Comparison of ENCODE assay signal across 9 cellular contexts in genomic region chr15:75349851-75350588, GRCh38. TPM values are rescaled to one million over a fixed set of nuclear protein-coding genes. Genes with fewer than 3 reads are reported as not detected.
DNase-seq lines count a peak whose midpoint lies in the region; FAIRE-seq and TF ChIP-seq lines count a peak whose summit lies in the region.
"Had no signal": no experiment of that assay in that cellular context is flagged by ENCODE, and none has a peak within 500 bp of the region (broad histone marks: within the 10 kb centered on the region; RNA-seq: fewer than 3 reads in every experiment).

No MANE protein-coding gene starts in this region.

- no peaks in the 10 kb centered on the region for H3K9me3 Mint-ChIP-seq in nephron
- H3K9me3 Mint-ChIP-seq in HFFc6, result no peaks in the 10 kb centered on the region

- no peak overlapping the region for H3K4me3 ChIP-seq in NB4 (ENCODE audit: low read depth, low read length)

- TF ChIP-seq CTCF in NB4 (IDR thresholded peaks at IDR 0.05; ENCODE audit: low read depth, low read length) (no peak), nephron (IDR thresholded peaks at IDR 0.05; ENCODE audit: unreplicated experiment in 3 of 3) (no peak), HFFc6 (IDR thresholded peaks at IDR 0.05) (no peak)

- DNase-seq in GM12891 (ENCODE audit: insufficient read length, low spot score), result peak; percentile 68
- DNase-seq in NB4 (ENCODE audit: low read depth), result peak; percentile 92
- peak; percentile 61 for DNase-seq in activated T-cell treated with anti-CD3 and anti-CD28 coated beads for 48 hours (ENCODE audit: low read depth)
- no peak for DNase-seq in hippocampal formation (lab: John Stamatoyannopoulos, UW)
- no peak for DNase-seq in inferior parietal cortex (ENCODE audit: extremely low spot score)
- DNase-seq in NCI-H2081 treated with DMSO at 0.1 percent for 48 hours (lab: John Stamatoyannopoulos, UW), result no peak
- DNase-seq in HFFc6, result no peak

- TF ChIP-seq POLR2A in GM12891 (IDR thresholded peaks at IDR 0.05; ENCODE audit: low read depth, low read length) (no peak), NB4 (IDR thresholded peaks at IDR 0.05; ENCODE audit: extremely low read depth, insufficient read length) (peak; percentile 11)

- peak; percentile 99 for FAIRE-seq in GM12891 (lab: Jason Lieb, UNC)

- no peak overlapping the region for H3K27ac Mint-ChIP-seq in nephron
- H3K27ac Mint-ChIP-seq in HFFc6, result no peak overlapping the region
- H3K27ac Mint-ChIP-seq: dendritic cell treated with granulocyte-macrophage colony-stimulating factor and Interleukin-4, amounts not matched to agents 40 ng/mL and 50 ng/mL, for 4 days had no signal

- H3K4me3 Mint-ChIP-seq in nephron, result peak overlapping the region; percentile 60 to 82 (median 68)
- H3K4me3 Mint-ChIP-seq in HFFc6, result no peak overlapping the region
- H3K4me3 Mint-ChIP-seq: dendritic cell treated with granulocyte-macrophage colony-stimulating factor and Interleukin-4, amounts not matched to agents 40 ng/mL and 50 ng/mL, for 4 days had no signal

- H3K4me1 Mint-ChIP-seq in nephron (no peaks in the 10 kb centered on the region), HFFc6 (ENCODE audit: low read depth) (no peaks in the 10 kb centered on the region)

- H3K27me3 Mint-ChIP-seq in nephron (ENCODE audit: low read depth) (peaks cover 21% of the 10 kb centered on the region), HFFc6 (ENCODE audit: insufficient read depth) (peaks cover 16% of the 10 kb centered on the region)

- H3K36me3 Mint-ChIP-seq in nephron (ENCODE audit: low read depth), result peaks cover 5% of the 10 kb centered on the region
- no peaks in the 10 kb centered on the region for H3K36me3 Mint-ChIP-seq in HFFc6 (ENCODE audit: low read depth)

TF ChIP-seq in GM12891, 5 proteins besides CTCF, POLR2A, EP300 and RAD21:
- TF ChIP-seq POLR2AphosphoS5 (IDR thresholded peaks at IDR 0.05; ENCODE audit: low read depth, low read length), result no peak; the same call in none of the 2 replicates
- TF ChIP-seq PAX5 (IDR thresholded peaks at IDR 0.05; ENCODE audit: insufficient read depth, low read length, severe bottlenecking), result peak; percentile 10
- no peak for TF ChIP-seq TAF1 (IDR thresholded peaks at IDR 0.05; ENCODE audit: low read depth, low read length)
- peak; percentile 77 for TF ChIP-seq SPI1 (IDR thresholded peaks at IDR 0.05; ENCODE audit: low read depth, low read length)
- TF ChIP-seq POU2F2 (IDR thresholded peaks at IDR 0.05; ENCODE audit: low read depth, low read length), result peak; percentile 90

RNA-seq across cellular contexts. Expression of gene NEIL1, which starts 3.2 kb away (rescaled TPM):
- 27.8 TPM for polyA plus RNA-seq in GM12891 (2012; ENCODE audit: low read depth, missing spikeins)
- 1 to 10 TPM in 4 of 6 experiments, under 1 TPM in 2; 0.83 to 3.6 (median 2.4) TPM for total RNA-seq in HFFc6 (2021; fragmentation: NEBNext Ultra II Directional; extraction: Animal tissue kit (Norgen Biotek cat#: 25700))

RNA-seq across cellular contexts. Expression of gene COMMD4, which starts 14.2 kb away (rescaled TPM):
- 99.8 TPM for polyA plus RNA-seq in GM12891 (2012; ENCODE audit: low read depth, missing spikeins)
- 100 to 1,000 TPM in 5 of 6 experiments, 10 to 100 TPM in 1; 90.1 to 133 (median 109) TPM for total RNA-seq in HFFc6 (2021; fragmentation: NEBNext Ultra II Directional; extraction: Animal tissue kit (Norgen Biotek cat#: 25700))

RNA-seq across cellular contexts. Expression of gene MAN2C1, which starts 18.4 kb away (rescaled TPM):
- 85.5 TPM for polyA plus RNA-seq in GM12891 (2012; ENCODE audit: low read depth, missing spikeins)
- total RNA-seq in HFFc6 (2021; fragmentation: NEBNext Ultra II Directional; extraction: Animal tissue kit (Norgen Biotek cat#: 25700)), result 100 to 1,000 TPM in 4 of 6 experiments, 10 to 100 TPM in 2; 92.8 to 111 (median 105) TPM

Comparison
In these comparisons a context has a peak if more than half of its experiments do, and no peak if none do; other contexts are left out.
1. DNase-seq: peak in GM12891 (single experiment), NB4 (single experiment) and activated T-cell treated with anti-CD3 and anti-CD28 coated beads for 48 hours (single experiment); none in hippocampal formation (0 of 2), inferior parietal cortex (single experiment), NCI-H2081 treated with DMSO at 0.1 percent for 48 hours (single experiment) and HFFc6 (single experiment).